Comparison of ENCODE assay signal across 8 cellular contexts in genomic region chr19:12792048-12792852, GRCh38. TPM values are rescaled to one million over a fixed set of nuclear protein-coding genes. Genes with fewer than 3 reads are reported as not detected.
DNase-seq lines count a peak whose midpoint lies in the region; ATAC-seq and TF ChIP-seq lines count a peak whose summit lies in the region.

No MANE protein-coding gene starts in this region.

- H3K9me3 Mint-ChIP-seq in endodermal cell: no peaks in the 10 kb centered on the region

- peaks cover 11% of the 10 kb centered on the region for H3K4me1 ChIP-seq in endodermal cell (ENCODE audit: control insufficient read depth, insufficient read depth, low read length)
- H3K4me1 ChIP-seq in mononuclear cell (ENCODE audit: insufficient read depth, low read length): peaks cover 61% of the 10 kb centered on the region

- peak overlapping the region; percentile 86 for H3K4me3 ChIP-seq in endodermal cell (ENCODE audit: low read length)
- H3K4me3 ChIP-seq in mononuclear cell (ENCODE audit: low read length): peak overlapping the region; percentile 100

- DNase-seq in SIG-M5 treated with dmso at 0.1 percent for 504 hours (lab: John Stamatoyannopoulos, UW; ENCODE audit: unreplicated experiment): peak; percentile 67
- no peak for DNase-seq in SIG-M5 (lab: John Stamatoyannopoulos, UW)
- peak; percentile 51 for DNase-seq in NCI-H774 (lab: John Stamatoyannopoulos, UW)
- peak; percentile 66 to 74 for DNase-seq in activated CD8-positive, alpha-beta memory T cell treated with anti-CD3 and anti-CD28 coated beads for 4 hours (ENCODE audit: low read depth in 2 of 2)
- DNase-seq in endodermal cell: peak; percentile 91
- peak; percentile 67 for DNase-seq in stimulated activated naive CD4-positive, alpha-beta T cell treated with Interleukin-2 at 50 U/mL for 16 hours (lab: John Stamatoyannopoulos, UW)

- H3K27ac Mint-ChIP-seq in endodermal cell: peak overlapping the region; percentile 89

- H3K9ac ChIP-seq in endodermal cell (ENCODE audit: extremely low read depth, low read length, poor library complexity, severe bottlenecking): peak overlapping the region; percentile 89

- ATAC-seq in esophagus mucosa: no peak

- TF ChIP-seq CTCF in endodermal cell (conservative IDR thresholded peaks at IDR 0.05): no peak

- peaks cover 2% of the 10 kb centered on the region for H3K36me3 Mint-ChIP-seq in endodermal cell (ENCODE audit: low read depth)

- H3K27ac ChIP-seq in endodermal cell (ENCODE audit: low read depth, low read length): peak overlapping the region; percentile 70

- H3K27me3 Mint-ChIP-seq in endodermal cell (ENCODE audit: insufficient read depth): peaks cover 9% of the 10 kb centered on the region

- H3K4me1 Mint-ChIP-seq in endodermal cell: peaks cover 33% of the 10 kb centered on the region

- H3K4me3 Mint-ChIP-seq in endodermal cell: peak overlapping the region; percentile 74

- H3K9me3 ChIP-seq in endodermal cell (ENCODE audit: control insufficient read depth, low read length) (no peaks in the 10 kb centered on the region), mononuclear cell (ENCODE audit: low read depth, low read length) (no peaks in the 10 kb centered on the region)

- H3K27me3 ChIP-seq in endodermal cell (ENCODE audit: control insufficient read depth, insufficient read depth, low read length, poor library complexity, severe bottlenecking): peaks cover 9% of the 10 kb centered on the region
- no peaks in the 10 kb centered on the region for H3K27me3 ChIP-seq in mononuclear cell (ENCODE audit: insufficient read depth, low read length)

- no peaks in the 10 kb centered on the region for H3K36me3 ChIP-seq in endodermal cell (ENCODE audit: control insufficient read depth, insufficient read depth, low read length)

- 0 to 1% methylated on average over 45 to 84 of the region's 84 CpGs for WGBS in endodermal cell (ENCODE audit: insufficient coverage in 1 of 2, insufficient read length in 1 of 2), 2 experiments

RNA-seq across cellular contexts. Expression of gene JUNB, which starts 1.0 kb away (rescaled TPM):
- total RNA-seq in endodermal cell (1 to 10 TPM; 6.7 to 7.2 TPM), mononuclear cell (5,180 TPM), esophagus mucosa (267 TPM)
- 7.7 TPM for polyA plus RNA-seq in endodermal cell (2013, experiment 1 of 2)
- 9.9 TPM for polyA plus RNA-seq in endodermal cell (2013, experiment 2 of 2)

RNA-seq across cellular contexts. Expression of gene PRDX2, which starts 9.3 kb away (rescaled TPM):
- total RNA-seq in endodermal cell: 100 to 1,000 TPM; 429 to 507 TPM
- polyA plus RNA-seq in endodermal cell (2013, experiment 1 of 2): 440 TPM
- polyA plus RNA-seq in endodermal cell (2013, experiment 2 of 2): 394 TPM
- total RNA-seq in mononuclear cell: 55.5 TPM
- 304 TPM for total RNA-seq in esophagus mucosa

RNA-seq across cellular contexts. Expression of gene THSD8, which starts 9.6 kb away (rescaled TPM):
- 10 to 100 TPM; 34.4 to 57.4 TPM for total RNA-seq in endodermal cell
- 12.7 TPM for polyA plus RNA-seq in endodermal cell (2013, experiment 1 of 2)
- 17.6 TPM for polyA plus RNA-seq in endodermal cell (2013, experiment 2 of 2)
- total RNA-seq in mononuclear cell: not detected
- 9.7 TPM for total RNA-seq in esophagus mucosa

RNA-seq across cellular contexts. Expression of gene RNASEH2A, which starts 14.1 kb away (rescaled TPM):
- total RNA-seq in endodermal cell (10 to 100 TPM; 51.0 to 97.1 TPM), mononuclear cell (1.4 TPM), esophagus mucosa (20.0 TPM)
- 68.6 TPM for polyA plus RNA-seq in endodermal cell (2013, experiment 1 of 2)
- polyA plus RNA-seq in endodermal cell (2013, experiment 2 of 2): 58.0 TPM

RNA-seq across cellular contexts. Expression of gene HOOK2, which starts 16.9 kb away (rescaled TPM):
- total RNA-seq in endodermal cell (100 to 1,000 TPM in 1 of 2 donors, 10 to 100 TPM in 1; 82.1 to 103 TPM), mononuclear cell (8.3 TPM), esophagus mucosa (38.2 TPM)
- 28.9 TPM for polyA plus RNA-seq in endodermal cell (2013, experiment 1 of 2)
- 23.8 TPM for polyA plus RNA-seq in endodermal cell (2013, experiment 2 of 2)

Comparison
In these comparisons a context has a peak if more than half of its experiments do, and no peak if none do; other contexts are left out.
1. RNA of gene JUNB, which starts 1.0 kb away (total RNA-seq): 5,180 TPM in mononuclear cell (single experiment) and 267 TPM in esophagus mucosa (single experiment); 6.7 to 7.2 TPM in endodermal cell; every median in the first group is over 10 times any median in the second.
2. RNA of gene THSD8, which starts 9.6 kb away (total RNA-seq): 34.4 to 57.4 TPM in endodermal cell and 9.7 TPM in esophagus mucosa (single experiment); not detected in mononuclear cell (single experiment); every median in the first group is over 10 times any median in the second.